15 cellular contexts compared by ENCODE assay signal in the genomic region with DNA sequence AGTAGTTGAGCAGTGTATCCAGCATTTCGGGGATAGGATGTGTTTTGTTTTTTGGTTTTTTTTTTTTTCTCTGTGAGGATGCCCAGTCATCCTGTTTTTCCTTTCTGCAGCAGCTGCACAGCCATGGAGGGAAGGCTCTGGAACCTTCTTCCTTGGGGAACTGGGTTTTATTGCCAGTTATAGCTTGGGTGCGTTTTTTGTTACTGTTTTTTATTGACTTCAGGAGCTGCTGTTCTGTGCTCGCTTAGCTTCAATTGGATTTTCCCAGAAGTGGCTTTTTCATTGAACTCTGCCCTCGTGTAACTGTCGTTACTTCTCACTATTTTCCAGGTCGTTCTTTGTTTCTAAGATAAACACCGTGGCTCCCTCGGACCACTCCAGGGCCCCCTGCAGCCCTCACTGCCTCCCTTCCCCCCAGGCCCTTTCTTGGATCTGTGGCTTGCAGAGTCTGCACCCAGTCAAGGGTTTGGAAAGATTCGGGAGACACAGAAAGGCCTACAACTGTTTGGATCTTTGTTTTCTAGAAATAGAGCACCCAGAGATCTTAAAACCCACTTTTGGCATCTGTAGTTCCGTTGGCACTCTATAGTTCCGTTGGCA.
DNase-seq lines count a peak whose midpoint lies in the region; ATAC-seq lines count a peak whose summit lies in the region.
"Had no signal": no experiment of that assay in that cellular context is flagged by ENCODE, and none has a peak within 500 bp of the region (broad histone marks: within the 10 kb centered on the region; RNA-seq: fewer than 3 reads in every experiment).

No MANE protein-coding gene starts in this region.

- peak overlapping the region; percentile 12 for H3K27ac Mint-ChIP-seq in activated T-cell treated with anti-CD3 and anti-CD28 coated beads, Interleukin-2, amount 50 U/mL, for 72 hours
- H3K27ac Mint-ChIP-seq in activated CD8-positive, alpha-beta T cell treated with anti-CD3 and anti-CD28 coated beads, Interleukin-2, amount 10 ng/mL, durations not matched to agents 7 days and 5 days, result peak overlapping the region; percentile 87
- H3K27ac Mint-ChIP-seq: activated B cell treated with CpG ODN at 0.5 μM for 24 hours; activated naive CD8-positive, alpha-beta T cell treated with anti-CD3 and anti-CD28 coated beads, Interleukin-2, amount 50 U/mL, for 24 hours had no signal

- H3K4me3 Mint-ChIP-seq in activated T-cell treated with anti-CD3 and anti-CD28 coated beads, Interleukin-2, amount 50 U/mL, for 72 hours, result no peak overlapping the region
- no peak overlapping the region for H3K4me3 Mint-ChIP-seq in activated CD8-positive, alpha-beta T cell treated with anti-CD3 and anti-CD28 coated beads, Interleukin-2, amount 10 ng/mL, durations not matched to agents 7 days and 5 days
- H3K4me3 Mint-ChIP-seq: activated B cell treated with CpG ODN at 0.5 μM for 24 hours; activated naive CD8-positive, alpha-beta T cell treated with anti-CD3 and anti-CD28 coated beads, Interleukin-2, amount 50 U/mL, for 24 hours; CD4-positive, alpha-beta T cell; stimulated activated naive CD8-positive, alpha-beta T cell treated with anti-CD3 and anti-CD28 coated beads, Interleukin-15, Interleukin-2, amounts not matched to agents 100 ng/mL and 50 ng/mL, for 24 hours had no signal

- peaks cover 29% of the 10 kb centered on the region for H3K4me1 Mint-ChIP-seq in activated T-cell treated with anti-CD3 and anti-CD28 coated beads, Interleukin-2, amount 50 U/mL, for 72 hours (ENCODE audit: low read depth)
- peaks cover 53% of the 10 kb centered on the region for H3K4me1 Mint-ChIP-seq in activated CD8-positive, alpha-beta T cell treated with anti-CD3 and anti-CD28 coated beads, Interleukin-2, amount 10 ng/mL, durations not matched to agents 7 days and 5 days (ENCODE audit: low read depth)
- H3K4me1 Mint-ChIP-seq: activated B cell treated with CpG ODN at 0.5 μM for 24 hours had no signal

- no peaks in the 10 kb centered on the region for H3K27me3 Mint-ChIP-seq in activated T-cell treated with anti-CD3 and anti-CD28 coated beads, Interleukin-2, amount 50 U/mL, for 72 hours (ENCODE audit: low read depth)
- no peaks in the 10 kb centered on the region for H3K27me3 Mint-ChIP-seq in activated CD8-positive, alpha-beta T cell treated with anti-CD3 and anti-CD28 coated beads, Interleukin-2, amount 10 ng/mL, durations not matched to agents 7 days and 5 days (ENCODE audit: low read depth)
- H3K27me3 Mint-ChIP-seq: activated naive CD8-positive, alpha-beta T cell treated with anti-CD3 and anti-CD28 coated beads, Interleukin-2, amount 50 U/mL, for 24 hours; CD4-positive, alpha-beta T cell; stimulated activated naive CD8-positive, alpha-beta T cell treated with anti-CD3 and anti-CD28 coated beads, Interleukin-15, Interleukin-2, amounts not matched to agents 100 ng/mL and 50 ng/mL, for 24 hours had no signal

- ATAC-seq in activated T-cell treated with anti-CD3 and anti-CD28 coated beads, Interleukin-2, amount 50 U/mL, for 72 hours (replicated peaks in 1 of 2), result no peak
- no peak for ATAC-seq in activated CD8-positive, alpha-beta T cell treated with anti-CD3 and anti-CD28 coated beads, Interleukin-2, amount 10 ng/mL, durations not matched to agents 7 days and 5 days
- ATAC-seq in GM21786 (IDR thresholded peaks at IDR 0.05; ENCODE audit: unreplicated experiment), result no peak
- ATAC-seq: activated naive CD8-positive, alpha-beta T cell treated with anti-CD3 and anti-CD28 coated beads, Interleukin-2, amount 50 U/mL, for 24 hours had no signal

- H3K36me3 Mint-ChIP-seq in activated T-cell treated with anti-CD3 and anti-CD28 coated beads, Interleukin-2, amount 50 U/mL, for 72 hours (ENCODE audit: insufficient read depth in 2 of 2), result peaks cover 5 to 7% of the 10 kb centered on the region in 2 donors
- peaks cover 28% of the 10 kb centered on the region for H3K36me3 Mint-ChIP-seq in activated CD8-positive, alpha-beta T cell treated with anti-CD3 and anti-CD28 coated beads, Interleukin-2, amount 10 ng/mL, durations not matched to agents 7 days and 5 days (ENCODE audit: low read depth)

- peak overlapping the region; percentile 76 for H3K27ac ChIP-seq in temporal lobe (ENCODE audit: low read depth, low read length)
- H3K27ac ChIP-seq: left lung, psoas muscle, vagina had no signal

- POLR2A ChIA-PET in activated CD8-positive, alpha-beta T cell treated with anti-CD3 and anti-CD28 coated beads, Interleukin-2, amount 10 ng/mL, durations not matched to agents 7 days and 5 days (lab: Charles Lee), result interaction anchor here (1.1 kb wide), 1 partner anchor 662 kb away, joined by 3 read pairs; a partner anchor contains a TSS

- no peak for DNase-seq in activated T-cell treated with anti-CD3 and anti-CD28 coated beads, Interleukin-2, amount 50 U/mL, for 72 hours
- DNase-seq in activated T-cell treated with anti-CD3 and anti-CD28 coated beads for 4 hours (no peak), mesenteric fat pad (ENCODE audit: low spot score) (peak; percentile 12), AML-193 (lab: John Stamatoyannopoulos, UW) (no peak)
- DNase-seq in activated CD8-positive, alpha-beta T cell treated with anti-CD3 and anti-CD28 coated beads, Interleukin-2, amount 10 ng/mL, durations not matched to agents 7 days and 5 days, result no peak
- DNase-seq in stimulated activated CD4-positive, alpha-beta T cell treated with anti-CD3 and anti-CD28 coated beads, Interleukin-15, amount 100 ng/mL, for 24 hours, result no peak
- DNase-seq: activated B cell treated with CpG ODN at 0.5 μM for 24 hours; activated naive CD8-positive, alpha-beta T cell treated with anti-CD3 and anti-CD28 coated beads, Interleukin-2, amount 50 U/mL, for 24 hours; CD4-positive, alpha-beta T cell; left lung; psoas muscle had no signal

- CTCF ChIA-PET in activated CD8-positive, alpha-beta T cell treated with anti-CD3 and anti-CD28 coated beads, Interleukin-2, amount 10 ng/mL, durations not matched to agents 7 days and 5 days (lab: Charles Lee), result interaction anchor here (0.7 to 2.1 kb wide), 11 partner anchors 11 to 506 kb away, joined by 3 to 8 read pairs (median 3); no protein-coding TSS in a partner anchor

- no peaks in the 10 kb centered on the region for H3K9me3 Mint-ChIP-seq in activated T-cell treated with anti-CD3 and anti-CD28 coated beads, Interleukin-2, amount 50 U/mL, for 72 hours
- no peaks in the 10 kb centered on the region for H3K9me3 Mint-ChIP-seq in activated CD8-positive, alpha-beta T cell treated with anti-CD3 and anti-CD28 coated beads, Interleukin-2, amount 10 ng/mL, durations not matched to agents 7 days and 5 days (ENCODE audit: insufficient read depth)
- H3K9me3 Mint-ChIP-seq: activated B cell treated with CpG ODN at 0.5 μM for 24 hours; activated naive CD8-positive, alpha-beta T cell treated with anti-CD3 and anti-CD28 coated beads, Interleukin-2, amount 50 U/mL, for 24 hours; CD4-positive, alpha-beta T cell; stimulated activated naive CD8-positive, alpha-beta T cell treated with anti-CD3 and anti-CD28 coated beads, Interleukin-15, Interleukin-2, amounts not matched to agents 100 ng/mL and 50 ng/mL, for 24 hours had no signal
